11 cellular contexts compared by ENCODE assay signal in the genomic region with DNA sequence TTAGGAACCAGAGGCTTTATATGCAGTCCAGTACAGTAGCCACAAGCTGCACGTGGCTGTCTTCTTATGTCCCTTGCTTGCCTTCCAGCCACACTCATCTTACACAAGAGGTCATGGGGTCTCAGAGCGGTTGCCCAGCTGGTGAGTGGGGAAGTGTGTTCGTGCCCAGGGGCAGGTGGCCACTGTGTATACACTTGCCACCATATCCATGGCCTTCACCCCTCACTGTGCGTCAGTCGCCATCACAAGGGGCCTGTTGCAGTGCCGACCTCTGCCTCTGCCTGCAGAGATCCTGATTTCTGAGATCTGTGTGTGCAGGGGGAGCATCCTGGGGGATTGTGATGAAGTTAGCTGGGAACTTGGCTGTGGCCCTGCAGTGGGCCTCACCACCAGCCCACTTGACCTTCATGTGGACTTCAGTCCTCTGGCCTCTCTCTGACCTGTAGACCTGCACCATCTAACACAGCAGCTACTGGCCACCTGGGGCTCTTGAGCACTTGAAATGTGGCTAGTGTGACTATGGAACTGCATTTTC. TPM values are rescaled to one million over a fixed set of nuclear protein-coding genes. Genes with fewer than 3 reads are reported as not detected.
DNase-seq lines count a peak whose midpoint lies in the region; ATAC-seq and TF ChIP-seq lines count a peak whose summit lies in the region.
"Had no signal": no experiment of that assay in that cellular context is flagged by ENCODE, and none has a peak within 500 bp of the region (broad histone marks: within the 10 kb centered on the region; RNA-seq: fewer than 3 reads in every experiment).

No MANE protein-coding gene starts in this region.

- H4K20me1 ChIP-seq in DND-41 (ENCODE audit: insufficient read depth, low read length): peaks cover 25% of the 10 kb centered on the region
- no peaks in the 10 kb centered on the region for H4K20me1 ChIP-seq in smooth muscle cell (ENCODE audit: low read depth)

- H2AFZ ChIP-seq in DND-41 (ENCODE audit: low read depth, low read length): no peak overlapping the region
- H2AFZ ChIP-seq in smooth muscle cell (ENCODE audit: low read depth): no peak overlapping the region

- no peaks in the 10 kb centered on the region for H3K9me3 ChIP-seq in DND-41 (ENCODE audit: insufficient read depth, low read length, severe bottlenecking)
- H3K9me3 ChIP-seq in heart left ventricle: peaks cover 0 to 7% (median 0%) of the 10 kb centered on the region in 12 donors
- H3K9me3 ChIP-seq in smooth muscle cell (replicated peaks; ENCODE audit: low read depth): no peaks in the 10 kb centered on the region

- H3K79me2 ChIP-seq in DND-41 (ENCODE audit: insufficient read depth, low read length): peaks cover 86% of the 10 kb centered on the region
- H3K79me2 ChIP-seq in smooth muscle cell (ENCODE audit: low read depth): peaks cover 11% of the 10 kb centered on the region

- ATAC-seq in DND-41 (ENCODE audit: insufficient read depth, low read depth) (0 out of 3 replicates have a peak, but pooled peaks have one; percentile 22), heart left ventricle (peak; percentile 27 to 63 (median 41)), HG03095 (IDR thresholded peaks at IDR 0.05; ENCODE audit: unreplicated experiment) (no peak)
- ATAC-seq: GM12878 had no signal

- H3K4me3 ChIP-seq in DND-41 (ENCODE audit: low read depth in 1 of 2, low read length in 2 of 2) (no peak overlapping the region), heart left ventricle (no peak overlapping the region), smooth muscle cell (no peak overlapping the region)
- H3K4me3 ChIP-seq: GM12878 had no signal

- intact Hi-C loops in heart left ventricle (cut with DNase I): loop anchor here in 2 of 10 donors (5.0 kb wide), 2 partner anchors 34 to 44 kb away; no protein-coding TSS in a partner anchor

- H3K9ac ChIP-seq in DND-41 (ENCODE audit: low read depth, low read length): no peak overlapping the region
- no peak overlapping the region for H3K9ac ChIP-seq in smooth muscle cell (ENCODE audit: low read depth)

- TF ChIP-seq CTCF in DND-41 (IDR thresholded peaks at IDR 0.05; ENCODE audit: borderline replicate concordance, extremely low read depth, low read length, poor library complexity, severe bottlenecking) (no peak), heart left ventricle (IDR thresholded peaks at IDR 0.05) (no peak), smooth muscle cell (IDR thresholded peaks at IDR 0.05; ENCODE audit: borderline replicate concordance, insufficient read depth, poor library complexity, severe bottlenecking) (no peak)

- in situ Hi-C loops in KBM-7 (cut with MboI; ENCODE audit: low pct_unique_long_range_greater_than_20kb, low sequenced_read_pairs): no loop called here

- no peak overlapping the region for H3K4me2 ChIP-seq in DND-41 (ENCODE audit: insufficient read depth, low read length)
- H3K4me2 ChIP-seq in smooth muscle cell: peak overlapping the region; percentile 43

- H3K27ac ChIP-seq in DND-41 (ENCODE audit: low read length) (no peak overlapping the region), heart left ventricle (peak overlapping the region in 9 of 12 donors; percentile 10 to 91 (median 36)), smooth muscle cell (ENCODE audit: low read depth) (peak overlapping the region; percentile 93)

- no peaks in the 10 kb centered on the region for H3K4me1 ChIP-seq in DND-41 (ENCODE audit: insufficient read depth, low read length)
- H3K4me1 ChIP-seq in heart left ventricle: peaks cover 0 to 68% (median 30%) of the 10 kb centered on the region in 12 donors
- H3K4me1 ChIP-seq in smooth muscle cell (ENCODE audit: low read depth): peaks cover 14% of the 10 kb centered on the region

- H3K27me3 ChIP-seq in DND-41 (ENCODE audit: insufficient read depth, low read length, poor library complexity): no peaks in the 10 kb centered on the region
- H3K27me3 ChIP-seq in heart left ventricle: no peaks in the 10 kb centered on the region
- H3K27me3 ChIP-seq in smooth muscle cell (ENCODE audit: low read depth): no peaks in the 10 kb centered on the region

- H3K36me3 ChIP-seq in DND-41 (ENCODE audit: insufficient read depth, low read length): peaks cover 44% of the 10 kb centered on the region
- peaks cover 0 to 7% (median 0%) of the 10 kb centered on the region in 9 donors for H3K36me3 ChIP-seq in heart left ventricle
- H3K36me3 ChIP-seq in smooth muscle cell (ENCODE audit: low read depth): no peaks in the 10 kb centered on the region

- WGBS in heart left ventricle, 4 donors: 74 to 85% (median 81%) methylated on average over 6 of the region's 6 CpGs
- 95% methylated on average over 6 of the region's 6 CpGs for WGBS in smooth muscle cell (ENCODE audit: low lambda C conversion rate)

- H3F3A ChIP-seq in smooth muscle cell (ENCODE audit: low read depth): peaks cover 7% of the 10 kb centered on the region

- DNase-seq in DND-41 (no peak), SHP77 treated with DMSO at 0.1 percent for 48 hours (lab: John Stamatoyannopoulos, UW) (peak; percentile 16), heart left ventricle (peak in 3 of 5 donors; percentile 31 to 65 (median 52)), smooth muscle cell (lab: John Stamatoyannopoulos, UW; ENCODE audit: unreplicated experiment) (no peak), KBM-7 (no peak), NCI-H2029 treated with DMSO at 0.1 percent for 48 hours (lab: John Stamatoyannopoulos, UW) (no peak), DMS53 (lab: John Stamatoyannopoulos, UW) (no peak)
- DNase-seq: cerebellar nuclear complex, COR-L47 had no signal

- no peak for TF ChIP-seq POLR2A in heart left ventricle (IDR thresholded peaks at IDR 0.05)

RNA-seq across cellular contexts. Expression of gene SACM1L, which starts 43.1 kb away (rescaled TPM):
- total RNA-seq in heart left ventricle (10 to 100 TPM; 12.6 to 35.3 (median 22.3) TPM), smooth muscle cell (24.7 and 31.7 TPM in 2 replicates)
- polyA plus RNA-seq in heart left ventricle (10 to 100 TPM; 15.1 to 25.7 TPM), smooth muscle cell (12.9 and 15.8 TPM in 2 replicates)

RNA-seq across cellular contexts. Expression of gene LIMD1, which starts 51.6 kb away (rescaled TPM):
- total RNA-seq in heart left ventricle: 10 to 100 TPM; 24.8 to 42.8 (median 32.9) TPM
- 10 to 100 TPM; 14.4 to 17.7 TPM for polyA plus RNA-seq in heart left ventricle
- total RNA-seq in smooth muscle cell: 3.8 and 4.6 TPM in 2 replicates
- polyA plus RNA-seq in smooth muscle cell: 3.6 and 4.2 TPM in 2 replicates

Comparison
In these comparisons a context has a peak if more than half of its experiments do, and no peak if none do; other contexts are left out.
1. DNase-seq: peak in SHP77 treated with DMSO at 0.1 percent for 48 hours (single experiment) and heart left ventricle (3 of 5); none in DND-41 (single experiment), smooth muscle cell (single experiment), KBM-7 (single experiment), NCI-H2029 treated with DMSO at 0.1 percent for 48 hours (single experiment) and DMS53 (single experiment).